11 cellular contexts compared by ENCODE assay signal in genomic region chr11:1390603-1391164, GRCh38. TPM values are rescaled to one million over a fixed set of nuclear protein-coding genes. Genes with fewer than 3 reads are reported as not detected.
DNase-seq lines count a peak whose midpoint lies in the region; ATAC-seq and TF ChIP-seq lines count a peak whose summit lies in the region.
"Had no signal": no experiment of that assay in that cellular context is flagged by ENCODE, and none has a peak within 500 bp of the region (broad histone marks: within the 10 kb centered on the region; RNA-seq: fewer than 3 reads in every experiment).

No MANE protein-coding gene starts in this region.

- H3K4me3 Mint-ChIP-seq in central memory CD8-positive, alpha-beta T cell, result peak overlapping the region; percentile 57
- H3K4me3 Mint-ChIP-seq: activated CD4-positive, alpha-beta memory T cell treated with anti-CD3 and anti-CD28 coated beads for 36 hours had no signal

- H3K4me1 ChIP-seq in right atrium auricular region (peaks cover 0 to 13% of the 10 kb centered on the region in 2 donors), thoracic aorta (ENCODE audit: control insufficient read depth in 1 of 2, low read depth in 2 of 2) (peaks cover 5 to 16% of the 10 kb centered on the region in 2 donors)

- intact Hi-C loops in Right ventricle myocardium superior (cut with DNase I) (no loop called here), posterior vena cava (cut with DNase I) (no loop called here)

- no peak overlapping the region for H3K27ac ChIP-seq in right atrium auricular region
- peak overlapping the region; percentile 80 for H3K27ac ChIP-seq in layer of hippocampus (ENCODE audit: low read depth, low read length)
- H3K27ac ChIP-seq in thoracic aorta, result no peak overlapping the region

- H3K27me3 ChIP-seq in right atrium auricular region (peaks cover 7 to 8% of the 10 kb centered on the region in 2 donors), layer of hippocampus (ENCODE audit: control insufficient read depth, insufficient read depth, low read length) (peaks cover 3% of the 10 kb centered on the region), thoracic aorta (replicated peaks; ENCODE audit: insufficient read depth) (peaks cover 5% of the 10 kb centered on the region)

- H3K36me3 ChIP-seq in right atrium auricular region (no peaks in the 10 kb centered on the region), thoracic aorta (no peaks in the 10 kb centered on the region)

- peaks cover 8% of the 10 kb centered on the region for H3K4me1 Mint-ChIP-seq in central memory CD8-positive, alpha-beta T cell

- no peaks in the 10 kb centered on the region for H3K9me3 Mint-ChIP-seq in central memory CD8-positive, alpha-beta T cell
- H3K9me3 Mint-ChIP-seq: activated CD4-positive, alpha-beta memory T cell treated with anti-CD3 and anti-CD28 coated beads for 36 hours had no signal

- ATAC-seq in Right ventricle myocardium superior (ENCODE audit: poor library complexity), result no peak
- no peak for ATAC-seq in central memory CD8-positive, alpha-beta T cell (replicated peaks; ENCODE audit: extremely low read depth, poor library complexity, severe bottlenecking)
- no peak for ATAC-seq in thoracic aorta (ENCODE audit: insufficient number of reproducible peaks, low FRiP score, low read depth)
- ATAC-seq in HG02885 (IDR thresholded peaks at IDR 0.05; ENCODE audit: poor library complexity, unreplicated experiment), result no peak
- no peak for ATAC-seq in GM18907 (IDR thresholded peaks at IDR 0.05; ENCODE audit: unreplicated experiment)

- no peak overlapping the region for H3K27ac Mint-ChIP-seq in central memory CD8-positive, alpha-beta T cell (ENCODE audit: low read depth)
- H3K27ac Mint-ChIP-seq: activated CD4-positive, alpha-beta memory T cell treated with anti-CD3 and anti-CD28 coated beads for 36 hours had no signal

- peaks cover 3% of the 10 kb centered on the region for H3K36me3 Mint-ChIP-seq in central memory CD8-positive, alpha-beta T cell (ENCODE audit: insufficient read depth)
- H3K36me3 Mint-ChIP-seq: activated CD4-positive, alpha-beta memory T cell treated with anti-CD3 and anti-CD28 coated beads for 36 hours had no signal

- TF ChIP-seq CTCF in right atrium auricular region (IDR thresholded peaks at IDR 0.05), result no peak
- no peak for TF ChIP-seq CTCF in thoracic aorta (IDR thresholded peaks at IDR 0.05)

- H3K4me3 ChIP-seq in right atrium auricular region (peak overlapping the region in 1 of 2 donors; percentile 31), thoracic aorta (peak overlapping the region; percentile 51)
- H3K4me3 ChIP-seq: lung had no signal

- DNase-seq in Right ventricle myocardium superior, result peak; percentile 63
- DNase-seq in right atrium auricular region (ENCODE audit: low spot score), result no peak
- DNase-seq in central memory CD8-positive, alpha-beta T cell (ENCODE audit: low spot score in 2 of 2), result no peak
- DNase-seq in thoracic aorta (ENCODE audit: low spot score), result no peak
- no peak for DNase-seq in posterior vena cava (ENCODE audit: low spot score)
- DNase-seq: activated CD4-positive, alpha-beta memory T cell treated with anti-CD3 and anti-CD28 coated beads for 36 hours; cortex of kidney had no signal

- H3K27me3 Mint-ChIP-seq in central memory CD8-positive, alpha-beta T cell, result peaks cover 31% of the 10 kb centered on the region

- no peaks in the 10 kb centered on the region for H3K9me3 ChIP-seq in right atrium auricular region
- no peaks in the 10 kb centered on the region for H3K9me3 ChIP-seq in thoracic aorta

RNA-seq across cellular contexts. Expression of gene BRSK2, which starts 0.9 kb away (rescaled TPM):
- total RNA-seq in Right ventricle myocardium superior (0.67 TPM), right atrium auricular region (under 1 TPM; 0.19 to 0.51 TPM), thoracic aorta (1 to 10 TPM in 1 of 2 donors, not detected in 1; 1.2 TPM), posterior vena cava (1 to 10 TPM in 1 of 2 donors, under 1 TPM in 1; 0.81 to 1.0 TPM)
